ENCODE assay signal across 8 cellular contexts in genomic region chr14:24428628-24429394, GRCh38. TPM values are rescaled to one million over a fixed set of nuclear protein-coding genes. Genes with fewer than 3 reads are reported as not detected.
DNase-seq lines count a peak whose midpoint lies in the region; ATAC-seq and TF ChIP-seq lines count a peak whose summit lies in the region.

No MANE protein-coding gene starts in this region.

- no peak for ATAC-seq in lower lobe of right lung
- ATAC-seq in HG02642 (IDR thresholded peaks at IDR 0.05; ENCODE audit: poor library complexity, unreplicated experiment): no peak

- H3K9me3 ChIP-seq in adrenal gland (replicated peaks in 1 of 3) (no peaks in the 10 kb centered on the region), lower lobe of right lung (no peaks in the 10 kb centered on the region), tibial artery (no peaks in the 10 kb centered on the region)

- peak overlapping the region in 4 of 5 donors; percentile 91 to 100 (median 96) for H3K27ac ChIP-seq in adrenal gland
- H3K27ac ChIP-seq in lower lobe of right lung: peak overlapping the region; percentile 97
- peak overlapping the region; percentile 94 to 96 for H3K27ac ChIP-seq in tibial artery

- peaks cover 0 to 17% of the 10 kb centered on the region in 2 donors for H3K36me3 ChIP-seq in adrenal gland (replicated peaks in 1 of 2)
- H3K36me3 ChIP-seq in lower lobe of right lung: peaks cover 20% of the 10 kb centered on the region
- H3K36me3 ChIP-seq in tibial artery: peaks cover 22 to 27% (median 22%) of the 10 kb centered on the region in 3 donors

- TF ChIP-seq POLR2A in adrenal gland (IDR thresholded peaks at IDR 0.05): no peak

- H3K36me3 Mint-ChIP-seq in activated naive CD4-positive, alpha-beta T cell treated with anti-CD3 and anti-CD28 coated beads for 36 hours (ENCODE audit: low read depth): peaks cover 15% of the 10 kb centered on the region

- DNase-seq in activated naive CD4-positive, alpha-beta T cell treated with anti-CD3 and anti-CD28 coated beads for 36 hours: no peak
- DNase-seq in activated naive CD4-positive, alpha-beta T cell treated with Interleukin-2 at 50 U/mL for 16 hours: no peak
- DNase-seq in adrenal gland: peak in 3 of 7 donors; percentile 27 to 55 (median 29)
- no peak for DNase-seq in lower lobe of right lung
- DNase-seq in tibial artery: no peak
- no peak for DNase-seq in NCI-H1105 (lab: John Stamatoyannopoulos, UW)
- no peak for DNase-seq in NCI-H1048 (lab: John Stamatoyannopoulos, UW)

- peak overlapping the region; percentile 91 for H3K27ac Mint-ChIP-seq in activated naive CD4-positive, alpha-beta T cell treated with anti-CD3 and anti-CD28 coated beads for 36 hours

- H3K4me1 ChIP-seq in adrenal gland (replicated peaks in 1 of 2): peaks cover 34 to 43% of the 10 kb centered on the region in 2 donors
- peaks cover 60% of the 10 kb centered on the region for H3K4me1 ChIP-seq in lower lobe of right lung
- H3K4me1 ChIP-seq in tibial artery: peaks cover 0 to 37% (median 28%) of the 10 kb centered on the region in 4 donors

- intact Hi-C loops in activated naive CD4-positive, alpha-beta T cell treated with anti-CD3 and anti-CD28 coated beads for 36 hours (cut with micrococcal nuclease): no loop called here
- intact Hi-C loops in adrenal gland (cut with DNase I): no loop called here
- intact Hi-C loops in lower lobe of right lung (cut with DNase I): no loop called here
- intact Hi-C loops in tibial artery (cut with DNase I; ENCODE audit: low total_unique reads): no loop called here

- CTCF ChIA-PET in activated naive CD4-positive, alpha-beta T cell treated with anti-CD3 and anti-CD28 coated beads for 36 hours (lab: Charles Lee): interaction anchor here (0.9 to 18.0 kb wide), 3 partner anchors 63 to 154 kb away, joined by 4 to 617 read pairs (median 52); partner anchors contain the start of genes ADCY4 and RIPK3

- H3K27me3 ChIP-seq in adrenal gland (no peaks in the 10 kb centered on the region), lower lobe of right lung (ENCODE audit: low read depth) (no peaks in the 10 kb centered on the region), tibial artery (no peaks in the 10 kb centered on the region)

- no peaks in the 10 kb centered on the region for H3K9me3 Mint-ChIP-seq in activated naive CD4-positive, alpha-beta T cell treated with anti-CD3 and anti-CD28 coated beads for 36 hours

- H3K4me3 Mint-ChIP-seq in activated naive CD4-positive, alpha-beta T cell treated with anti-CD3 and anti-CD28 coated beads for 36 hours: peak overlapping the region; percentile 89

- WGBS in adrenal gland, 4 donors: 88 to 92% (median 90%) methylated on average over 10 to 18 of the region's 18 CpGs

- H3K4me3 ChIP-seq in adrenal gland: peak overlapping the region in 1 of 4 donors; percentile 74
- H3K4me3 ChIP-seq in lower lobe of right lung: peak overlapping the region; percentile 90
- peak overlapping the region; percentile 64 to 81 for H3K4me3 ChIP-seq in tibial artery

- TF ChIP-seq CTCF in adrenal gland (IDR thresholded peaks at IDR 0.05) (no peak), lower lobe of right lung (IDR thresholded peaks at IDR 0.05) (no peak), tibial artery (IDR thresholded peaks at IDR 0.05) (no peak)

- no peaks in the 10 kb centered on the region for H3K27me3 Mint-ChIP-seq in activated naive CD4-positive, alpha-beta T cell treated with anti-CD3 and anti-CD28 coated beads for 36 hours (ENCODE audit: low read depth)

- peaks cover 52% of the 10 kb centered on the region for H3K4me1 Mint-ChIP-seq in activated naive CD4-positive, alpha-beta T cell treated with anti-CD3 and anti-CD28 coated beads for 36 hours (ENCODE audit: low read depth)

RNA-seq across cellular contexts. Expression of gene CBLN3, which starts 0.7 kb away (rescaled TPM):
- total RNA-seq in activated naive CD4-positive, alpha-beta T cell treated with anti-CD3 and anti-CD28 coated beads for 36 hours: 1 to 10 TPM; 7.7 to 8.6 TPM
- total RNA-seq in adrenal gland (10 to 100 TPM in 4 of 8 donors, 1 to 10 TPM in 4; 5.0 to 43.6 (median 9.9) TPM), lower lobe of right lung (2.3 TPM)
- 10 to 100 TPM in 2 of 3 donors, 1 to 10 TPM in 1; 3.9 to 35.7 (median 21.3) TPM for polyA plus RNA-seq in adrenal gland

RNA-seq across cellular contexts. Expression of gene KHNYN, which starts 0.9 kb away (rescaled TPM):
- total RNA-seq in activated naive CD4-positive, alpha-beta T cell treated with anti-CD3 and anti-CD28 coated beads for 36 hours: 10 to 100 TPM; 59.8 to 62.5 TPM
- total RNA-seq in adrenal gland (10 to 100 TPM; 30.2 to 59.8 (median 45.1) TPM), lower lobe of right lung (61.4 TPM)
- polyA plus RNA-seq in adrenal gland: 10 to 100 TPM; 18.5 to 48.6 (median 36.2) TPM

RNA-seq across cellular contexts. Expression of gene SDR39U1, which starts 13.8 kb away (rescaled TPM):
- total RNA-seq in activated naive CD4-positive, alpha-beta T cell treated with anti-CD3 and anti-CD28 coated beads for 36 hours: 10 to 100 TPM; 70.5 to 72.4 TPM
- total RNA-seq in adrenal gland: 100 to 1,000 TPM in 1 of 8 donors, 10 to 100 TPM in 7; 58.9 to 100 (median 77.5) TPM
- 100 to 1,000 TPM in 2 of 3 donors, 10 to 100 TPM in 1; 50.4 to 218 (median 162) TPM for polyA plus RNA-seq in adrenal gland
- total RNA-seq in lower lobe of right lung: 61.6 TPM

RNA-seq across cellular contexts. Expression of gene NYNRIN, which starts 30.0 kb away (rescaled TPM):
- total RNA-seq in activated naive CD4-positive, alpha-beta T cell treated with anti-CD3 and anti-CD28 coated beads for 36 hours: under 1 TPM in 1 of 2 experiments, not detected in 1; 0.02 TPM
- total RNA-seq in adrenal gland (10 to 100 TPM in 1 of 8 donors, 1 to 10 TPM in 7; 6.0 to 11.0 (median 7.0) TPM), lower lobe of right lung (17.9 TPM)
- 1 to 10 TPM; 2.2 to 6.1 (median 3.4) TPM for polyA plus RNA-seq in adrenal gland
